6 cellular contexts compared by ENCODE assay signal in genomic region chr11:96954587-96954986, GRCh38.
"Had no signal": no experiment of that assay in that cellular context is flagged by ENCODE, and none has a peak within 500 bp of the region (broad histone marks: within the 10 kb centered on the region; RNA-seq: fewer than 3 reads in every experiment).

No MANE protein-coding gene starts in this region.

- H3K9ac ChIP-seq: KMS-11 had no signal

- H3K4me3 ChIP-seq: K562 had no signal

- H3K4me2 ChIP-seq: KMS-11 had no signal

- DNase-seq: KBM-7, KG1 had no signal

- ATAC-seq: K562 had no signal

- FAIRE-seq: HTR-8/SVneo, K562 had no signal

- H3K27ac ChIP-seq: HL-60, KMS-11 had no signal
